In the genomic region with DNA sequence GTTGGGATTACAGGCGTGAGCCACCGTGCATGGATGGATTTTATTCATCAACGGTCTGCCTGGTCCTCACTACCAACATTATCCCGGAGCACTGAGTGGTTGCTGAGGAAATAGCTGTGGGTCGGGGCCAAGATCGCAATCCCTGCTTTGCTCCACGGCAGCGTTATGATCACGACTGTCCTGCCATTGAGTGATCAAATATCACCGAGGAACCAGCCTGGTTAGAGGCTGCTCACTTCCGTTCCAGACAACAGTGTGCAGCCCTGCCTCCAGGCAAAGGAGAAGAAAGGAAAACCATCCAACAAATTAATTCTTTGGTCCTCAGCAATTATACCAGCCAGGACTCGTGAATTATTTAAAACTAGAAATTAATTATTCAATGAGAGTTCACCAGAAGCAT, we compare ENCODE assay signal across 29 cellular contexts.
"Had no signal": no experiment of that assay in that cellular context is flagged by ENCODE, and none has a peak within 500 bp of the region (broad histone marks: within the 10 kb centered on the region; RNA-seq: fewer than 3 reads in every experiment).

No MANE protein-coding gene starts in this region.

- H2AFZ ChIP-seq: parathyroid adenoma had no signal

- H3K4me1 ChIP-seq: left lung, parathyroid adenoma, psoas muscle, right atrium auricular region, uterus had no signal

- H3K27ac Mint-ChIP-seq: immature natural killer cell; mesothelial cell of epicardium; naive B cell; natural killer cell; nephron progenitor cell; stimulated activated memory B cell treated with anti-CD40 and anti-IgM and Interleukin-4, amounts not matched to agents 10 μg/mL and 1 μg/mL and 100 μg/mL, for 72 hours; stimulated activated naive CD8-positive, alpha-beta T cell treated with anti-CD3 and anti-CD28 coated beads, Interleukin-15, amount 100 ng/mL, for 72 hours; type B pancreatic cell had no signal

- ATAC-seq: left colon; left lung; natural killer cell; psoas muscle; stimulated activated memory B cell treated with anti-CD40 and anti-IgM and Interleukin-4, amounts not matched to agents 10 μg/mL and 1 μg/mL and 100 μg/mL, for 72 hours; stimulated activated naive CD8-positive, alpha-beta T cell treated with anti-CD3 and anti-CD28 coated beads, Interleukin-15, amount 100 ng/mL, for 72 hours had no signal

- H3K36me3 ChIP-seq: left lung, right atrium auricular region, right lobe of liver, tibial nerve, uterus had no signal

- H3K4me2 ChIP-seq: smooth muscle cell had no signal

- H3K4me1 Mint-ChIP-seq: naive B cell; stimulated activated memory B cell treated with anti-CD40 and anti-IgM and Interleukin-4, amounts not matched to agents 10 μg/mL and 1 μg/mL and 100 μg/mL, for 72 hours; stimulated activated naive CD8-positive, alpha-beta T cell treated with anti-CD3 and anti-CD28 coated beads, Interleukin-15, amount 100 ng/mL, for 72 hours had no signal

- FAIRE-seq: islet of Langerhans, kidney had no signal

- H3K27me3 ChIP-seq: left lung, right atrium auricular region, right lobe of liver, tibial nerve, uterus had no signal

- H3K4me3 ChIP-seq: left lung, lung, psoas muscle, right atrium auricular region, right lobe of liver, smooth muscle cell, tibial nerve, uterus had no signal

- H3K36me3 Mint-ChIP-seq: immature natural killer cell; mesothelial cell of epicardium; naive B cell; natural killer cell; stimulated activated memory B cell treated with anti-CD40 and anti-IgM and Interleukin-4, amounts not matched to agents 10 μg/mL and 1 μg/mL and 100 μg/mL, for 72 hours; type B pancreatic cell had no signal

- DNase-seq: hypothalamus; immature natural killer cell; kidney; left colon; left lung; mesendoderm; naive B cell; natural killer cell; nephron progenitor cell; occipital lobe; psoas muscle; right lobe of liver; stimulated activated CD4-positive, alpha-beta T cell treated with anti-CD3 and anti-CD28 coated beads, Interleukin-1b, Interleukin-23, amount 100 ng/mL, for 48 hours; stimulated activated CD4-positive, alpha-beta T cell treated with anti-CD3 and anti-CD28 coated beads, Interleukin-2, amount 100 ng/mL, for 48 hours; stimulated activated CD4-positive, alpha-beta T cell treated with anti-CD3 and anti-CD28 coated beads, Interleukin-4, amount 100 ng/mL, for 4 hours; stimulated activated CD8-positive, alpha-beta memory T cell treated with anti-CD3 and anti-CD28 coated beads, Interleukin-4, amount 100 ng/mL, for 48 hours; stimulated activated naive CD4-positive, alpha-beta T cell treated with Interleukin-2 at 50 U/mL for 16 hours; stimulated activated naive CD8-positive, alpha-beta T cell treated with anti-CD3 and anti-CD28 coated beads, Interleukin-15, amount 100 ng/mL, for 72 hours; substantia nigra; uterus had no signal

- H3K9ac ChIP-seq: parathyroid adenoma had no signal

- H3K9me3 ChIP-seq: left lung, psoas muscle, right atrium auricular region, right lobe of liver, tibial nerve, uterus had no signal

- H3K4me3 Mint-ChIP-seq: immature natural killer cell; mesothelial cell of epicardium; naive B cell; natural killer cell; nephron progenitor cell; stimulated activated memory B cell treated with anti-CD40 and anti-IgM and Interleukin-4, amounts not matched to agents 10 μg/mL and 1 μg/mL and 100 μg/mL, for 72 hours; stimulated activated naive CD8-positive, alpha-beta T cell treated with anti-CD3 and anti-CD28 coated beads, Interleukin-15, amount 100 ng/mL, for 72 hours; type B pancreatic cell had no signal

- H3K27ac ChIP-seq: left lung, parathyroid adenoma, psoas muscle, right atrium auricular region, right lobe of liver, tibial nerve, uterus had no signal

- H3K9me3 Mint-ChIP-seq: natural killer cell; stimulated activated memory B cell treated with anti-CD40 and anti-IgM and Interleukin-4, amounts not matched to agents 10 μg/mL and 1 μg/mL and 100 μg/mL, for 72 hours; stimulated activated naive CD8-positive, alpha-beta T cell treated with anti-CD3 and anti-CD28 coated beads, Interleukin-15, amount 100 ng/mL, for 72 hours had no signal

- H3K79me2 ChIP-seq: parathyroid adenoma had no signal

- H3K27me3 Mint-ChIP-seq: stimulated activated memory B cell treated with anti-CD40 and anti-IgM and Interleukin-4, amounts not matched to agents 10 μg/mL and 1 μg/mL and 100 μg/mL, for 72 hours; stimulated activated naive CD8-positive, alpha-beta T cell treated with anti-CD3 and anti-CD28 coated beads, Interleukin-15, amount 100 ng/mL, for 72 hours; type B pancreatic cell had no signal
